ENCODE assay signal across 17 cellular contexts in the genomic region with DNA sequence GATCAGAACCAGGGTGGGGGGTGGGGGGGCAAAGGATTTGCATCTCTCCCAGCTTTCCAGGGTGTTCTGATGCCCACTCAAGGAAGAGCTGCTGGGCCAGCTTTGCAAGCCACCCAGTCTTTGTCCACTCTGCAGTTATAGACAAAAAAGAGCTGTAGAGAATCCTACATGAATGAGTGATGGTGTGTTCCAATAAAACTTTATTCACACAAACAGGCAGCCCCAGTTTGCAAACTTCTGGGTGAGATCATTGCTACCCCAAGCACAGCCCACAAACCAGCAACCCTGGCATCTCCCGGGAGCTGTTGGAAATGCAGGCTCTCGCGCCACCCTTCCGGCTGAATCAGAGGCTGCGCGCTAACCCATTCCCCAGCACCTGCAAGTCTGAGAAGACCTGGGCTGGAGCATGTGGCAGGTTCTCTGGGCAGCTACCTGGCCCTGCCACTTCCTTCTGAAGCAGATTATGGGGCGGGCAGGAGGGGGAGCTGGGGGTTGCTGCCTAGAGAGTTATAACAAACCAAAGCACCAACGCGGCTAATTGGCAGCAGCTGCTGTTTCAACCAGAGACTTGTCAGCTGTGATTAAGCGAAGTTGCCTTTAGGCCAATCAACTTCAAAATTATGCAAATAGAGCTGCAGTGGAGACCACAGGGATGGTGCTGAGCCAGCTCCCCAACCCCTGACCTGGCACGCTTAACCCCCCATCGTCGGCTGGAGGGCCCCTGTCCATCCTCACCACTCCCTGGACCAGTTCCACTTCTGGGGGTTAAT. TPM values are rescaled to one million over a fixed set of nuclear protein-coding genes. Genes with fewer than 3 reads are reported as not detected.
A peak's percentile ranks its signal among the peaks of the same experiment; 100 is the strongest.
DNase-seq lines count a peak whose midpoint lies in the region; ATAC-seq, FAIRE-seq and TF ChIP-seq lines count a peak whose summit lies in the region.
"Had no signal": no experiment of that assay in that cellular context is flagged by ENCODE, and none has a peak within 500 bp of the region (broad histone marks: within the 10 kb centered on the region; RNA-seq: fewer than 3 reads in every experiment).

No MANE protein-coding gene starts in this region.

- no peaks in the 10 kb centered on the region for H3K36me3 Mint-ChIP-seq in astrocyte (ENCODE audit: low read depth, unreplicated experiment)
- H3K36me3 Mint-ChIP-seq in stimulated activated naive B cell treated with anti-CD40 and anti-IgM and Interleukin-4, amounts not matched to agents 10 μg/mL and 1 μg/mL and 100 μg/mL, for 72 hours: no peaks in the 10 kb centered on the region

- DNase-seq in DMS 273 (lab: John Stamatoyannopoulos, UW; ENCODE audit: unreplicated experiment) (peak; percentile 28), DMS 273 treated with DMSO at 0.1 percent for 48 hours (lab: John Stamatoyannopoulos, UW) (no peak), M059J (ENCODE audit: low read depth) (peak; percentile 33), astrocyte (ENCODE audit: low read depth) (peak; percentile 60), keratinocyte (ENCODE audit: low read depth, low spot score) (no peak), C1 segment of cervical spinal cord (lab: John Stamatoyannopoulos, UW) (no peak), GM13976 (ENCODE audit: low spot score) (no peak)
- no peak for DNase-seq in stimulated activated naive B cell treated with anti-CD40 and anti-IgM and Interleukin-4, amounts not matched to agents 10 μg/mL and 1 μg/mL and 100 μg/mL, for 72 hours
- DNase-seq: Caco-2, Kasumi-1, MV-4-11, NCI-H2171 had no signal

- H3K9me3 ChIP-seq in astrocyte (ENCODE audit: insufficient read depth, low read depth, low read length) (no peaks in the 10 kb centered on the region), keratinocyte (ENCODE audit: control insufficient read depth, low read depth, low read length) (no peaks in the 10 kb centered on the region)
- H3K9me3 ChIP-seq: Caco-2 had no signal

- no peaks in the 10 kb centered on the region for H3K79me2 ChIP-seq in astrocyte (ENCODE audit: insufficient read depth, low read length)
- no peaks in the 10 kb centered on the region for H3K79me2 ChIP-seq in keratinocyte (ENCODE audit: control insufficient read depth, insufficient read depth, low read length)

- H3K27ac Mint-ChIP-seq in astrocyte (ENCODE audit: unreplicated experiment): no peak overlapping the region
- H3K27ac Mint-ChIP-seq in stimulated activated naive B cell treated with anti-CD40 and anti-IgM and Interleukin-4, amounts not matched to agents 10 μg/mL and 1 μg/mL and 100 μg/mL, for 72 hours: no peak overlapping the region
- H3K27ac Mint-ChIP-seq: GM23338 had no signal

- no peaks in the 10 kb centered on the region for H3K9me1 ChIP-seq in keratinocyte (ENCODE audit: control insufficient read depth, extremely low read depth, insufficient read depth, low read length)

- FAIRE-seq in astrocyte (lab: Jason Lieb, UNC) (no peak), keratinocyte (lab: Jason Lieb, UNC) (peak; percentile 63)
- FAIRE-seq: GM19239 had no signal

- H3K9ac ChIP-seq in astrocyte (ENCODE audit: low read length) (no peak overlapping the region), keratinocyte (ENCODE audit: control insufficient read depth, extremely low read depth, insufficient read depth, low read length) (no peak overlapping the region)

- H3K4me2 ChIP-seq in astrocyte (ENCODE audit: low read length) (no peak overlapping the region), keratinocyte (ENCODE audit: control insufficient read depth, extremely low read depth, insufficient read depth, low read depth, low read length) (peak overlapping the region; percentile 18)
- H3K4me2 ChIP-seq: GM23338 had no signal

- peaks cover 35% of the 10 kb centered on the region for H3K27me3 Mint-ChIP-seq in astrocyte (ENCODE audit: low read depth, unreplicated experiment)
- H3K27me3 Mint-ChIP-seq in stimulated activated naive B cell treated with anti-CD40 and anti-IgM and Interleukin-4, amounts not matched to agents 10 μg/mL and 1 μg/mL and 100 μg/mL, for 72 hours: peaks cover 4 to 32% of the 10 kb centered on the region in 2 donors

- H3K36me3 ChIP-seq in astrocyte (ENCODE audit: insufficient read depth, low read length) (no peaks in the 10 kb centered on the region), keratinocyte (ENCODE audit: control insufficient read depth in 2 of 2, extremely low read depth in 1 of 2, insufficient read depth in 2 of 2, low read length in 2 of 2) (no peaks in the 10 kb centered on the region)

- no peak for ATAC-seq in stimulated activated naive B cell treated with anti-CD40 and anti-IgM and Interleukin-4, amounts not matched to agents 10 μg/mL and 1 μg/mL and 100 μg/mL, for 72 hours (replicated peaks)
- ATAC-seq: GM23338 had no signal

- H3K9me3 Mint-ChIP-seq in astrocyte (ENCODE audit: unreplicated experiment): peaks cover 2% of the 10 kb centered on the region
- no peaks in the 10 kb centered on the region for H3K9me3 Mint-ChIP-seq in stimulated activated naive B cell treated with anti-CD40 and anti-IgM and Interleukin-4, amounts not matched to agents 10 μg/mL and 1 μg/mL and 100 μg/mL, for 72 hours
- H3K9me3 Mint-ChIP-seq: GM23338 had no signal

- H3K4me1 Mint-ChIP-seq in astrocyte (ENCODE audit: low read depth, unreplicated experiment): peaks cover 3% of the 10 kb centered on the region
- H3K4me1 Mint-ChIP-seq in stimulated activated naive B cell treated with anti-CD40 and anti-IgM and Interleukin-4, amounts not matched to agents 10 μg/mL and 1 μg/mL and 100 μg/mL, for 72 hours: no peaks in the 10 kb centered on the region

- no peak overlapping the region for H3K27ac ChIP-seq in astrocyte (ENCODE audit: low read depth, low read length)
- no peak overlapping the region for H3K27ac ChIP-seq in keratinocyte (ENCODE audit: control insufficient read depth, insufficient read depth, low read length)
- H3K27ac ChIP-seq: 22Rv1, C4-2B had no signal

- TF ChIP-seq CTCF in astrocyte (IDR thresholded peaks at IDR 0.05; ENCODE audit: insufficient read depth, low read depth, low read length): no peak
- TF ChIP-seq CTCF in keratinocyte (optimal IDR thresholded peaks at IDR 0.05 in 1 of 3, IDR thresholded peaks at IDR 0.05 in 1 of 3, conservative IDR thresholded peaks at IDR 0.05 in 1 of 3; ENCODE audit: extremely low read depth in 1 of 3, insufficient read depth in 2 of 3, low read length in 3 of 3): peak; percentile 37 to 45 (median 41)
- no peak for TF ChIP-seq CTCF in GM13976 (IDR thresholded peaks at IDR 0.05; ENCODE audit: borderline replicate concordance, control extremely low read depth, extremely low read depth, insufficient read depth, missing control alignments)

- H3K4me3 Mint-ChIP-seq in astrocyte (ENCODE audit: unreplicated experiment): no peak overlapping the region
- H3K4me3 Mint-ChIP-seq in stimulated activated naive B cell treated with anti-CD40 and anti-IgM and Interleukin-4, amounts not matched to agents 10 μg/mL and 1 μg/mL and 100 μg/mL, for 72 hours: no peak overlapping the region
- H3K4me3 Mint-ChIP-seq: GM23338 had no signal

- H2AFZ ChIP-seq in astrocyte (ENCODE audit: low read depth, low read length): no peak overlapping the region
- H2AFZ ChIP-seq in keratinocyte (ENCODE audit: control insufficient read depth, low read length): no peak overlapping the region
- H2AFZ ChIP-seq: GM23338 had no signal

- peaks cover 3% of the 10 kb centered on the region for H3K27me3 ChIP-seq in astrocyte (ENCODE audit: insufficient read depth, low read length)
- peaks cover 6% of the 10 kb centered on the region for H3K27me3 ChIP-seq in keratinocyte (ENCODE audit: control insufficient read depth, extremely low read depth, insufficient read depth, low read length)

- H4K20me1 ChIP-seq in astrocyte (ENCODE audit: insufficient read depth, low read length): no peaks in the 10 kb centered on the region
- H4K20me1 ChIP-seq in keratinocyte (ENCODE audit: control insufficient read depth, extremely low read depth, insufficient read depth, low read length): no peaks in the 10 kb centered on the region

- H3K4me1 ChIP-seq in astrocyte (ENCODE audit: insufficient read depth, low read length) (peaks cover 19% of the 10 kb centered on the region), keratinocyte (ENCODE audit: control insufficient read depth, extremely low read depth, insufficient read depth, low read length) (peaks cover 25% of the 10 kb centered on the region)
- H3K4me1 ChIP-seq: Caco-2 had no signal

- in situ Hi-C loops in GM13976 (cut with MboI; ENCODE audit: low sequenced_read_pairs, unreplicated experiment): no loop called here

- no peak overlapping the region for H3K4me3 ChIP-seq in astrocyte (ENCODE audit: insufficient read depth, low read depth, low read length)
- H3K4me3 ChIP-seq in keratinocyte (ENCODE audit: control insufficient read depth in 2 of 3, extremely low read depth in 1 of 3, insufficient read depth in 2 of 3, low read depth in 1 of 3, low read length in 3 of 3): no peak overlapping the region
- H3K4me3 ChIP-seq: GM23338 had no signal

- dilution Hi-C loops in keratinocyte (cut with MboI; ENCODE audit: extremely low pct_ligation_motif_present, low sequenced_read_pairs): no loop called here

RNA-seq across cellular contexts. Expression of gene SHISAL1, which starts 3.8 kb away (rescaled TPM):
- total RNA-seq in M059J (2014; rRNA removed; shearing (Covaris generic)): 0.07 and 0.32 TPM in 2 replicates
- 0.26 and 0.36 TPM in 2 replicates for total RNA-seq in astrocyte
- polyA plus RNA-seq in keratinocyte: 0.18 to 1.5 TPM (median 0.24 TPM) in 3 replicates
- polyA plus RNA-seq in keratinocyte (2011; ENCODE audit: low read depth): 0.11 TPM
- 0.36 and 0.40 TPM in 2 replicates for polyA plus RNA-seq in keratinocyte (2011; cell fraction: cytosol; rRNA removed)
- polyA plus RNA-seq in keratinocyte (2011; cell fraction: nucleus; rRNA removed): 1.6 and 2.2 TPM in 2 replicates
- 0.15 and 0.34 TPM in 2 replicates for polyA plus RNA-seq in keratinocyte (2012; ENCODE audit: low replicate concordance)
- polyA minus RNA-seq in keratinocyte: 0.29 to 2.3 TPM (median 0.30 TPM) in 3 replicates
- 0.58 TPM for polyA minus RNA-seq in keratinocyte (2011; cell fraction: cytosol; rRNA and poly(A)+ RNA removed)
- polyA minus RNA-seq in keratinocyte (2011; cell fraction: nucleus; rRNA and poly(A)+ RNA removed): 1.3 and 2.6 TPM in 2 replicates
- total RNA-seq: Caco-2, OCI-LY7 had no signal

Comparison
In these comparisons a context has a peak if more than half of its experiments do, and no peak if none do; other contexts are left out.
1. DNase-seq: peak in DMS 273 (single experiment), M059J (single experiment) and astrocyte (single experiment); none in DMS 273 treated with DMSO at 0.1 percent for 48 hours (single experiment), keratinocyte (single experiment), C1 segment of cervical spinal cord (0 of 14), stimulated activated naive B cell treated with anti-CD40 and anti-IgM and Interleukin-4, amounts not matched to agents 10 μg/mL and 1 μg/mL and 100 μg/mL, for 72 hours (single experiment) and GM13976 (single experiment).
2. CTCF ChIP-seq: peak in keratinocyte (3 of 3); none in astrocyte (single experiment) and GM13976 (single experiment).